ENCODE assay signal across 16 cellular contexts in the genomic region with DNA sequence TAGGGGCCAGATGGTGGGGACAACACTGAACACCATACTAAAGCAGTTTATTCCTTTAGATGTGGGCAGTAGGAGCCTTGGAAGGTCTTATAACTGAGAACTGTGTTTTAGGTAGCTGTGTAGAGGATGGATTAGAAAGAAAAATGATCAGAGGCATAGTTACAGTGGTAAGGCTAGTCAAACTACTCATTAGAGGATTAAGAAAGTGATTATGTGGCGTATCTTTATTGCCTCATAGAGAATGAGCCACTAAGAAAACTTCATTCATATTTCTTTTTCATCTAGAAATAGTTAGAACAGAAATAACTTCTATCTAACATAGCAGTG.
DNase-seq lines count a peak whose midpoint lies in the region; ATAC-seq and TF ChIP-seq lines count a peak whose summit lies in the region.
"Had no signal": no experiment of that assay in that cellular context is flagged by ENCODE, and none has a peak within 500 bp of the region (broad histone marks: within the 10 kb centered on the region; RNA-seq: fewer than 3 reads in every experiment).

No MANE protein-coding gene starts in this region.

- no peak for TF ChIP-seq CTCF in endodermal cell (conservative IDR thresholded peaks at IDR 0.05)
- TF ChIP-seq CTCF in testis (IDR thresholded peaks at IDR 0.05): no peak
- TF ChIP-seq CTCF in RWPE1 (conservative IDR thresholded peaks at IDR 0.05; ENCODE audit: low read depth): no peak

- H3K27ac Mint-ChIP-seq in endodermal cell: peak overlapping the region; percentile 41
- H3K27ac Mint-ChIP-seq: activated CD4-positive, alpha-beta memory T cell treated with anti-CD3 and anti-CD28 coated beads, Interleukin-2, amount 10 ng/mL, durations not matched to agents 7 days and 5 days; activated T-helper 1 cell treated with anti-CD3 and anti-CD28 coated beads, Interleukin-12 subunit alpha, Interleukin-12 subunit beta, Interleukin-2, Interleukin-4 antibody, amounts not matched to agents 30 ng/mL and 10 ng/mL and 1 ng/mL, durations not matched to agents 14 hours and 24 hours and 36 hours had no signal

- no peak overlapping the region for H3K27ac ChIP-seq in endodermal cell (ENCODE audit: low read depth, low read length)
- peak overlapping the region; percentile 39 to 74 for H3K27ac ChIP-seq in mucosa of rectum (ENCODE audit: low read depth in 2 of 2, low read length in 2 of 2)
- H3K27ac ChIP-seq in testis: peak overlapping the region; percentile 86 to 94
- no peak overlapping the region for H3K27ac ChIP-seq in RWPE1
- H3K27ac ChIP-seq: BLaER1, SK-N-MC had no signal

- H3K27me3 ChIP-seq in endodermal cell (ENCODE audit: control insufficient read depth, insufficient read depth, low read length, poor library complexity, severe bottlenecking) (no peaks in the 10 kb centered on the region), mucosa of rectum (ENCODE audit: control insufficient read depth in 2 of 2, insufficient read depth in 2 of 2, low read length in 2 of 2) (no peaks in the 10 kb centered on the region), testis (no peaks in the 10 kb centered on the region)
- H3K27me3 ChIP-seq: BLaER1 had no signal

- peaks cover 22% of the 10 kb centered on the region for H3K4me1 Mint-ChIP-seq in endodermal cell

- peaks cover 3% of the 10 kb centered on the region for H3K36me3 Mint-ChIP-seq in endodermal cell (ENCODE audit: low read depth)

- H3K27me3 Mint-ChIP-seq in endodermal cell (ENCODE audit: insufficient read depth): no peaks in the 10 kb centered on the region

- H3K36me3 ChIP-seq in endodermal cell (ENCODE audit: control insufficient read depth, insufficient read depth, low read length): peaks cover 5% of the 10 kb centered on the region
- H3K36me3 ChIP-seq in mucosa of rectum (ENCODE audit: control insufficient read depth in 2 of 2, insufficient read depth in 2 of 2, low read length in 2 of 2): no peaks in the 10 kb centered on the region
- H3K36me3 ChIP-seq in testis (ENCODE audit: low read depth, missing control alignments): no peaks in the 10 kb centered on the region
- H3K36me3 ChIP-seq: BLaER1 had no signal

- CTCF ChIA-PET in RWPE1 (lab: Yijun Ruan, JAX): interaction anchor here (0.9 kb wide), 1 partner anchor 17 kb away, joined by 3 read pairs; no protein-coding TSS in a partner anchor

- POLR2A ChIA-PET in RWPE1 (lab: Yijun Ruan, JAX; ENCODE audit: low non-redundant PET): no interaction called here

- no peaks in the 10 kb centered on the region for H3K9me3 ChIP-seq in endodermal cell (ENCODE audit: control insufficient read depth, low read length)
- H3K9me3 ChIP-seq in mucosa of rectum (ENCODE audit: control insufficient read depth in 2 of 2, low read length in 2 of 2): no peaks in the 10 kb centered on the region
- no peaks in the 10 kb centered on the region for H3K9me3 ChIP-seq in testis
- H3K9me3 ChIP-seq: BLaER1, mucosa of descending colon had no signal

- no CpG with 5 or more reads among the region's 1 CpG for WGBS in endodermal cell (ENCODE audit: insufficient coverage in 1 of 2, insufficient read length in 1 of 2), 2 experiments
- 21 to 76% methylated on average over 1 of the region's 1 CpG for WGBS in testis, 2 donors

- no peak overlapping the region for H3K4me3 Mint-ChIP-seq in endodermal cell
- H3K4me3 Mint-ChIP-seq: activated CD4-positive, alpha-beta memory T cell treated with anti-CD3 and anti-CD28 coated beads, Interleukin-2, amount 10 ng/mL, durations not matched to agents 7 days and 5 days; activated T-helper 1 cell treated with anti-CD3 and anti-CD28 coated beads, Interleukin-12 subunit alpha, Interleukin-12 subunit beta, Interleukin-2, Interleukin-4 antibody, amounts not matched to agents 30 ng/mL and 10 ng/mL and 1 ng/mL, durations not matched to agents 14 hours and 24 hours and 36 hours had no signal

- no peak for TF ChIP-seq POLR2A in testis (IDR thresholded peaks at IDR 0.05)

- H3K4me1 ChIP-seq in endodermal cell (ENCODE audit: control insufficient read depth, insufficient read depth, low read length) (no peaks in the 10 kb centered on the region), mucosa of rectum (ENCODE audit: control insufficient read depth in 2 of 2, insufficient read depth in 2 of 2, low read length in 2 of 2) (peaks cover 10 to 26% of the 10 kb centered on the region in 2 donors), testis (peaks cover 24% of the 10 kb centered on the region)
- H3K4me1 ChIP-seq: BLaER1 had no signal

- no peak for ATAC-seq in HG02623 (IDR thresholded peaks at IDR 0.05; ENCODE audit: unreplicated experiment)

- H3K4me3 ChIP-seq in endodermal cell (ENCODE audit: low read length) (no peak overlapping the region), mucosa of rectum (ENCODE audit: low read length in 2 of 2) (no peak overlapping the region), testis (no peak overlapping the region)
- H3K4me3 ChIP-seq: BLaER1, mucosa of descending colon, SK-N-MC had no signal

- H3K9me3 Mint-ChIP-seq in endodermal cell: no peaks in the 10 kb centered on the region
- H3K9me3 Mint-ChIP-seq: activated CD4-positive, alpha-beta memory T cell treated with anti-CD3 and anti-CD28 coated beads, Interleukin-2, amount 10 ng/mL, durations not matched to agents 7 days and 5 days; activated T-helper 1 cell treated with anti-CD3 and anti-CD28 coated beads, Interleukin-12 subunit alpha, Interleukin-12 subunit beta, Interleukin-2, Interleukin-4 antibody, amounts not matched to agents 30 ng/mL and 10 ng/mL and 1 ng/mL, durations not matched to agents 14 hours and 24 hours and 36 hours had no signal

- intact Hi-C loops in testis (cut with DNase I; ENCODE audit: low total_unique reads): no loop called here

- no peak overlapping the region for H3K9ac ChIP-seq in endodermal cell (ENCODE audit: extremely low read depth, low read length, poor library complexity, severe bottlenecking)
- H3K9ac ChIP-seq in mucosa of rectum (ENCODE audit: low read depth in 1 of 2, low read length in 2 of 2): peak overlapping the region in 1 of 2 donors; percentile 33
- H3K9ac ChIP-seq: BLaER1 had no signal

- DNase-seq in HT-29 (ENCODE audit: low spot score) (peak; percentile 26), endodermal cell (no peak), testis (no peak), NCI-H345 (lab: John Stamatoyannopoulos, UW) (no peak), RWPE1 (ENCODE audit: low spot score) (no peak), DMS79 (lab: John Stamatoyannopoulos, UW) (no peak)
- DNase-seq: activated CD4-positive, alpha-beta memory T cell treated with anti-CD3 and anti-CD28 coated beads, Interleukin-2, amount 10 ng/mL, durations not matched to agents 7 days and 5 days; DMS153; NCI-H146; occipital lobe had no signal

Comparison
In these comparisons a context has a peak if more than half of its experiments do, and no peak if none do; other contexts are left out.
1. H3K27ac ChIP-seq: peak in mucosa of rectum (2 of 2) and testis (2 of 2); none in endodermal cell (single experiment) and RWPE1 (single experiment).